ENCODE assay signal across 8 cellular contexts in the genomic region with DNA sequence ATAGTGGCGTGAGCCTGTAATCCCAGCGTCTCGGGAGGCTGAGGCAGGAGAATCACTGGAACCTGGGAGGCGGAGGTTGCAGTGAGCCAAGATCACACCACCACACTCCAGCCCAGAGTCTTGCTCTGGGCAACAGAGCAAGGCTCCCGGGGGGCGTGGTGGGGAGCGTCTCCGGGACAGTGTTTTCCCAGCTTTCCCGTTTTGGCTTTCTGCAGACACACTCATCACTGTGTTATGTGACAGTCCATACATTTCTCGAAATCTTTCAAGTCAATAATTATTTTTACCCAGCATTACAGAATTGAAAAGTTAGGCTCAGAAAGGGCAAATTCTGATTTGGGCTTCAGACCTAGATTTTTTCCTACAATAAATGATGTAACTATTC. TPM values are rescaled to one million over a fixed set of nuclear protein-coding genes. Genes with fewer than 3 reads are reported as not detected.
DNase-seq lines count a peak whose midpoint lies in the region; ATAC-seq and TF ChIP-seq lines count a peak whose summit lies in the region.

No MANE protein-coding gene starts in this region.

- no peaks in the 10 kb centered on the region for H3K36me3 Mint-ChIP-seq in T-helper 17 cell (ENCODE audit: low read depth)

- peak overlapping the region; percentile 90 for H3K27ac Mint-ChIP-seq in T-helper 17 cell

- peaks cover 9% of the 10 kb centered on the region for H3K4me1 Mint-ChIP-seq in T-helper 17 cell

- H3K4me3 Mint-ChIP-seq in T-helper 17 cell, result peak overlapping the region; percentile 89

- no peaks in the 10 kb centered on the region for H3K27me3 Mint-ChIP-seq in T-helper 17 cell

- peak; percentile 49 for DNase-seq in GM03348 (ENCODE audit: low spot score)
- no peak for DNase-seq in T-helper 17 cell
- peak; percentile 59 for DNase-seq in fibroblast of villous mesenchyme (ENCODE audit: low read depth)
- DNase-seq in gastrocnemius medialis, result no peak
- no peak for DNase-seq in NCI-H2171 (lab: John Stamatoyannopoulos, UW)
- DNase-seq in A172 (ENCODE audit: low spot score), result no peak
- no peak for DNase-seq in SJCRH30

- ATAC-seq in T-helper 17 cell, result no peak
- ATAC-seq in gastrocnemius medialis, result no peak
- no peak for ATAC-seq in HG03354 (IDR thresholded peaks at IDR 0.05; ENCODE audit: poor library complexity, severe bottlenecking, unreplicated experiment)

- H3K4me1 ChIP-seq in gastrocnemius medialis (peaks cover 12 to 16% of the 10 kb centered on the region in 2 donors), SJCRH30 (no peaks in the 10 kb centered on the region)

- TF ChIP-seq POLR2A in gastrocnemius medialis (IDR thresholded peaks at IDR 0.05), result no peak

- in situ Hi-C loops in gastrocnemius medialis (cut with MboI; ENCODE audit: low sequenced_read_pairs in 4 of 4), result no loop called here

- H3K27me3 ChIP-seq in gastrocnemius medialis (no peaks in the 10 kb centered on the region), SJCRH30 (no peaks in the 10 kb centered on the region)

- no peaks in the 10 kb centered on the region for H3K36me3 ChIP-seq in gastrocnemius medialis
- H3K36me3 ChIP-seq in SJCRH30, result no peaks in the 10 kb centered on the region

- H3K9me3 ChIP-seq in T-helper 17 cell (ENCODE audit: control insufficient read depth, low read length, poor library complexity, severe bottlenecking) (no peaks in the 10 kb centered on the region), gastrocnemius medialis (no peaks in the 10 kb centered on the region), SJCRH30 (replicated peaks) (no peaks in the 10 kb centered on the region)

- TF ChIP-seq CTCF in fibroblast of villous mesenchyme (IDR thresholded peaks at IDR 0.05; ENCODE audit: insufficient read depth, low read depth, low read length) (no peak), gastrocnemius medialis (IDR thresholded peaks at IDR 0.05 in 4 of 5, conservative IDR thresholded peaks at IDR 0.05 in 1 of 5) (no peak)

- H3K4me3 ChIP-seq in fibroblast of villous mesenchyme (ENCODE audit: low read depth, low read length), result peak overlapping the region; percentile 73
- peak overlapping the region; percentile 55 to 74 (median 58) for H3K4me3 ChIP-seq in gastrocnemius medialis
- no peak overlapping the region for H3K4me3 ChIP-seq in SJCRH30

- H3K27ac ChIP-seq in gastrocnemius medialis (peak overlapping the region; percentile 87 to 93 (median 90)), SJCRH30 (no peak overlapping the region)

- intact Hi-C loops in gastrocnemius medialis (cut with DNase I; ENCODE audit: low total_unique reads), result loop anchor here (2.0 kb wide), 2 partner anchors 16 to 38 kb away; no protein-coding TSS in a partner anchor

RNA-seq across cellular contexts. Expression of a gene that starts 31.7 kb away (rescaled TPM):
- total RNA-seq in T-helper 17 cell, result 100 to 1,000 TPM; 554 to 555 TPM
- 413 and 487 TPM in 2 replicates for total RNA-seq in fibroblast of villous mesenchyme
- 100 to 1,000 TPM in 1 of 4 donors, 10 to 100 TPM in 3; 24.1 to 472 (median 32.8) TPM for total RNA-seq in gastrocnemius medialis
- total RNA-seq in A172 (2014; rRNA removed; shearing (Covaris generic)), result 20.6 and 28.9 TPM in 2 replicates
- 6.2 and 12.8 TPM in 2 replicates for total RNA-seq in SJCRH30 (2014; rRNA removed; shearing (Covaris generic))

RNA-seq across cellular contexts. Expression of a gene that starts 44.5 kb away (rescaled TPM):
- total RNA-seq in T-helper 17 cell (over 10,000 TPM; 25,853 to 29,025 TPM), fibroblast of villous mesenchyme (12,351 and 16,563 TPM in 2 replicates), gastrocnemius medialis (1,000 to 10,000 TPM in 3 of 4 donors, 100 to 1,000 TPM in 1; 874 to 6,745 (median 1,938) TPM)
- 1,067 and 1,084 TPM in 2 replicates for total RNA-seq in A172 (2014; rRNA removed; shearing (Covaris generic))
- 496 and 686 TPM in 2 replicates for total RNA-seq in SJCRH30 (2014; rRNA removed; shearing (Covaris generic))

Comparison
In these comparisons a context has a peak if more than half of its experiments do, and no peak if none do; other contexts are left out.
1. DNase-seq: peak in GM03348 (single experiment) and fibroblast of villous mesenchyme (single experiment); none in T-helper 17 cell (0 of 3), gastrocnemius medialis (0 of 2), NCI-H2171 (single experiment), A172 (single experiment) and SJCRH30 (0 of 2).